10 cellular contexts compared by ENCODE assay signal in genomic region chr5:124343021-124343420, GRCh38.
"Had no signal": no experiment of that assay in that cellular context is flagged by ENCODE, and none has a peak within 500 bp of the region (broad histone marks: within the 10 kb centered on the region; RNA-seq: fewer than 3 reads in every experiment).

No MANE protein-coding gene starts in this region.

- H3K27ac ChIP-seq: prostate gland, right lobe of liver had no signal

- H3K27me3 ChIP-seq: heart left ventricle, right lobe of liver, uterus had no signal

- DNase-seq: activated CD4-positive, alpha-beta T cell treated with anti-CD3 and anti-CD28 coated beads, Interleukin-2, amount 50 U/mL, for 1 hour; activated naive CD8-positive, alpha-beta T cell treated with anti-CD3 and anti-CD28 coated beads for 36 hours; foreskin melanocyte; heart left ventricle; left colon; right lobe of liver; stimulated activated CD4-positive, alpha-beta T cell treated with anti-CD3 and anti-CD28 coated beads, Interleukin-2, amount 100 ng/mL, for 24 hours had no signal

- H3K36me3 ChIP-seq: heart left ventricle, prostate gland, right lobe of liver, uterus had no signal

- H3K4me1 ChIP-seq: prostate gland, right lobe of liver, uterus had no signal

- H3K4me3 ChIP-seq: heart left ventricle, lung, prostate gland, right lobe of liver, uterus had no signal

- H3K9me3 ChIP-seq: heart left ventricle, prostate gland, right lobe of liver, uterus had no signal

- ATAC-seq: left colon, right lobe of liver had no signal
